15 cellular contexts compared by ENCODE assay signal in the genomic region with DNA sequence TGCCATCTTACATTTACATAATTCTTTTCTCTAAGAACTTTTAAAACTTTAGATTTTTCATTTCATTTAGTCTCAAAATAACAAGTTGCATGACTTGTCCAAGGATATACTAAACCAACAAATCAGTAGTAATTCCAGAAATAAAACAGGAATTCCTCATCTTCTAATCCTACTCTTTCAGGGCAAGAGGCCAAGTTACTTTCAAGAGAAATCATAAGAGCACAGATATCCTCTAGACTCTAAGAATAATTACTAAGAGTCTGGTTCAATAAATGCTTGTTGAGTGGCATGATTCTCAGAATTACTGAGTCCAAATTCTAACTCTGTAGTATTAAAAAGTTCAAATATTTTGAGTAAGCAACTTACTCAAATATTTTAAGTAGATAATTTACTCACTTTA. TPM values are rescaled to one million over a fixed set of nuclear protein-coding genes. Genes with fewer than 3 reads are reported as not detected.
DNase-seq lines count a peak whose midpoint lies in the region; ATAC-seq and TF ChIP-seq lines count a peak whose summit lies in the region.
"Had no signal": no experiment of that assay in that cellular context is flagged by ENCODE, and none has a peak within 500 bp of the region (broad histone marks: within the 10 kb centered on the region; RNA-seq: fewer than 3 reads in every experiment).

No MANE protein-coding gene starts in this region.

- H3K9me3 Mint-ChIP-seq in chondrocyte (ENCODE audit: low read depth) = no peaks in the 10 kb centered on the region
- H3K9me3 Mint-ChIP-seq: activated naive CD8-positive, alpha-beta T cell treated with anti-CD3 and anti-CD28 coated beads, Interleukin-2, amount 50 U/mL, for 24 hours had no signal

- H3K4me3 Mint-ChIP-seq in chondrocyte (ENCODE audit: unreplicated experiment) = no peak overlapping the region
- H3K4me3 Mint-ChIP-seq: activated naive CD8-positive, alpha-beta T cell treated with anti-CD3 and anti-CD28 coated beads, Interleukin-2, amount 50 U/mL, for 24 hours had no signal

- H3K27ac Mint-ChIP-seq in chondrocyte (ENCODE audit: unreplicated experiment) = peak overlapping the region; percentile 32
- H3K27ac Mint-ChIP-seq: activated naive CD8-positive, alpha-beta T cell treated with anti-CD3 and anti-CD28 coated beads, Interleukin-2, amount 50 U/mL, for 24 hours had no signal

- H3K27ac ChIP-seq in RWPE2 (ENCODE audit: poor library complexity, severe bottlenecking) (peak overlapping the region; percentile 58), neutrophil (peak overlapping the region; percentile 73)
- H3K27ac ChIP-seq: foreskin keratinocyte, right atrium auricular region had no signal

- H3K4me1 ChIP-seq in RWPE2 (ENCODE audit: insufficient read depth, poor library complexity, severe bottlenecking) = peaks cover 72% of the 10 kb centered on the region
- peaks cover 62 to 82% of the 10 kb centered on the region in 2 experiments for H3K4me1 ChIP-seq in neutrophil (ENCODE audit: control insufficient read depth in 1 of 2, insufficient read depth in 1 of 2, low read depth in 1 of 2, low read length in 1 of 2)

- H3K27me3 Mint-ChIP-seq in chondrocyte (ENCODE audit: low read depth) = no peaks in the 10 kb centered on the region
- H3K27me3 Mint-ChIP-seq: activated naive CD8-positive, alpha-beta T cell treated with anti-CD3 and anti-CD28 coated beads, Interleukin-2, amount 50 U/mL, for 24 hours had no signal

- H3K4me3 ChIP-seq in RWPE2 (ENCODE audit: severe bottlenecking) = no peak overlapping the region
- H3K4me3 ChIP-seq in neutrophil (ENCODE audit: low read depth in 1 of 2, low read length in 1 of 2) = no peak overlapping the region
- no peak overlapping the region for H3K4me3 ChIP-seq in MG63
- H3K4me3 ChIP-seq: right atrium auricular region had no signal

- TF ChIP-seq CTCF in RWPE2 (IDR thresholded peaks at IDR 0.05; ENCODE audit: poor library complexity, severe bottlenecking) = no peak
- TF ChIP-seq CTCF in chondrocyte (IDR thresholded peaks at IDR 0.05) = no peak
- TF ChIP-seq CTCF in neutrophil (IDR thresholded peaks at IDR 0.05) = no peak

- DNase-seq in EL (peak; percentile 50), RWPE2 (ENCODE audit: low spot score) (no peak), chondrocyte (ENCODE audit: low spot score) (no peak), MG63 (no peak), mesenteric fat pad (ENCODE audit: low spot score) (no peak), NCI-H2171 (lab: John Stamatoyannopoulos, UW) (no peak)
- DNase-seq: activated naive CD8-positive, alpha-beta T cell treated with anti-CD3 and anti-CD28 coated beads, Interleukin-2, amount 50 U/mL, for 24 hours; GOT3; NCI-H187 treated with DMSO at 0.1 percent for 48 hours; SIG-M5; stimulated activated CD4-positive, alpha-beta T cell treated with anti-CD3 and anti-CD28 coated beads, Interleukin-1b, Interleukin-23, amount 100 ng/mL, for 48 hours had no signal

- ATAC-seq in RWPE2 (ENCODE audit: low read depth) (no peak), GM19395 (IDR thresholded peaks at IDR 0.05; ENCODE audit: unreplicated experiment) (no peak)

- peaks cover 65% of the 10 kb centered on the region for H3K4me1 Mint-ChIP-seq in chondrocyte (ENCODE audit: low read depth)

- H3K36me3 ChIP-seq in RWPE2 (ENCODE audit: low read depth) (no peaks in the 10 kb centered on the region), neutrophil (no peaks in the 10 kb centered on the region), MG63 (no peaks in the 10 kb centered on the region)
- H3K36me3 ChIP-seq: right atrium auricular region had no signal

- no peaks in the 10 kb centered on the region for H3K36me3 Mint-ChIP-seq in chondrocyte (ENCODE audit: low read depth)

- no peaks in the 10 kb centered on the region for H3K9me3 ChIP-seq in RWPE2 (ENCODE audit: severe bottlenecking)
- H3K9me3 ChIP-seq in neutrophil = no peaks in the 10 kb centered on the region
- H3K9me3 ChIP-seq in MG63 = no peaks in the 10 kb centered on the region
- H3K9me3 ChIP-seq: right atrium auricular region had no signal

- H3K27me3 ChIP-seq in RWPE2 (ENCODE audit: insufficient read depth, poor library complexity, severe bottlenecking) (peaks cover 3% of the 10 kb centered on the region), neutrophil (no peaks in the 10 kb centered on the region), MG63 (no peaks in the 10 kb centered on the region)
- H3K27me3 ChIP-seq: foreskin keratinocyte, right atrium auricular region had no signal

RNA-seq across cellular contexts. Expression of gene PDZD8, which starts 12.9 kb away (rescaled TPM):
- 34.9 to 40.5 TPM (median 36.3 TPM) in 3 replicates for total RNA-seq in chondrocyte
- 21.9 and 37.3 TPM in 2 replicates for total RNA-seq in MG63 (2014; rRNA removed; shearing (Covaris generic); ENCODE audit: low replicate concordance)
- total RNA-seq in mesenteric fat pad = 36.7 TPM
